Comparison of ENCODE assay signal across 1 cellular context in genomic region chr6:108093781-108094180, GRCh38.
TF ChIP-seq lines count a peak whose summit lies in the region.

No MANE protein-coding gene starts in this region.

TF ChIP-seq in GM23338, 12 proteins besides CTCF, POLR2A, EP300 and RAD21 (continued from another document):
- no peak for TF ChIP-seq ZNF462 (CRISPR knock-in tag; IDR thresholded peaks at IDR 0.05)
- TF ChIP-seq JUNB (IDR thresholded peaks at IDR 0.05; ENCODE audit: unreplicated experiment) = no peak
- no peak for TF ChIP-seq ETS1 (IDR thresholded peaks at IDR 0.05)
- no peak for TF ChIP-seq ZNF331 (CRISPR knock-in tag; IDR thresholded peaks at IDR 0.05; ENCODE audit: low read depth)
- no peak for TF ChIP-seq REST (IDR thresholded peaks at IDR 0.05; ENCODE audit: unreplicated experiment)
- no peak for TF ChIP-seq ZNF114 (CRISPR knock-in tag; IDR thresholded peaks at IDR 0.05)
- TF ChIP-seq STAT1 (IDR thresholded peaks at IDR 0.05; ENCODE audit: unreplicated experiment) = no peak
- TF ChIP-seq CREB1 (CRISPR knock-in tag; IDR thresholded peaks at IDR 0.05; ENCODE audit: low read depth) = no peak
- TF ChIP-seq EZH2 (IDR thresholded peaks at IDR 0.05; ENCODE audit: low read depth, unreplicated experiment) = no peak
- no peak for TF ChIP-seq NANOG (IDR thresholded peaks at IDR 0.05; ENCODE audit: borderline replicate concordance)
